Comparison of ENCODE assay signal across 22 cellular contexts in the genomic region with DNA sequence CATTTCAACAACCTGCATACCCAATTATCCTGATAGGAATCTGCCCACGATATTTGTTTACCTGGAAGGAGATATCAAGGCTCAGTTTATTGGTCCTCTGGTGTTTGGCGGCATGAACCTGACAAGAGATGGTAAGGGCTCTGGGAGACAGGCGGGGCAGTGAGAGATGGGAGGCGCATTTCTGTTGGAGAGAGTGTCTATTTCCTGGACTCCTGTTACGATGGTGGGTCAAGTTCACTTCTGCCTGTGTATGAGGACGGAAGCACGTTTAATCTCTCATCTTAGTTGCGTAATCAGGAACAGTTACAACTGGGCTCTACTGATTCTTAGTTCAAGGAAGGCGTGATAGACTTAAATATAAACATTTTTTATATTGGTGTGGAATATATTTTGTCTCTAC.
DNase-seq lines count a peak whose midpoint lies in the region; ATAC-seq and TF ChIP-seq lines count a peak whose summit lies in the region.
"Had no signal": no experiment of that assay in that cellular context is flagged by ENCODE, and none has a peak within 500 bp of the region (broad histone marks: within the 10 kb centered on the region; RNA-seq: fewer than 3 reads in every experiment).

No MANE protein-coding gene starts in this region.

- H3K27me3 ChIP-seq in HL-60 (ENCODE audit: insufficient read depth, poor library complexity, severe bottlenecking) (no peaks in the 10 kb centered on the region), parathyroid adenoma (ENCODE audit: control insufficient read depth, insufficient read depth, low read length) (no peaks in the 10 kb centered on the region)
- H3K27me3 ChIP-seq: MG63, right lobe of liver, transverse colon had no signal

- no peak overlapping the region for H3K9ac ChIP-seq in parathyroid adenoma

- H3K27ac ChIP-seq in HL-60 (replicated peaks) (peak overlapping the region; percentile 43), parathyroid adenoma (peak overlapping the region; percentile 19)
- H3K27ac ChIP-seq: lower lobe of right lung, right lobe of liver, transverse colon had no signal

- TF ChIP-seq CTCF in HL-60 (IDR thresholded peaks at IDR 0.05; ENCODE audit: insufficient read depth, low read length), result no peak
- TF ChIP-seq CTCF in NB4 (IDR thresholded peaks at IDR 0.05; ENCODE audit: low read depth, low read length), result no peak
- TF ChIP-seq CTCF in parathyroid adenoma (IDR thresholded peaks at IDR 0.05), result no peak

- peak overlapping the region; percentile 53 for H2AFZ ChIP-seq in parathyroid adenoma

- no peak for TF ChIP-seq POLR2A in NB4 (IDR thresholded peaks at IDR 0.05; ENCODE audit: extremely low read depth, insufficient read length)

- no peak for ATAC-seq in HG03521 (IDR thresholded peaks at IDR 0.05; ENCODE audit: unreplicated experiment)
- ATAC-seq: effector memory CD8-positive, alpha-beta T cell had no signal

- no peak overlapping the region for H3K4me2 ChIP-seq in parathyroid adenoma (ENCODE audit: low read length)

- no peaks in the 10 kb centered on the region for H3K36me3 ChIP-seq in parathyroid adenoma (ENCODE audit: control insufficient read depth, insufficient read depth, low read length)

- DNase-seq in HL-60 (ENCODE audit: low read depth in 1 of 2, low spot score in 1 of 2) (peak in 1 of 2 experiments; percentile 47), NB4 (ENCODE audit: low read depth) (peak; percentile 78), amniotic epithelial cell (ENCODE audit: low read depth) (peak; percentile 66), iPS-NIHi11 (ENCODE audit: low spot score) (no peak), iPS-NIHi7 (ENCODE audit: extremely low spot score) (no peak)
- DNase-seq: activated CD4-positive, alpha-beta T cell treated with anti-CD3 and anti-CD28 coated beads, Interleukin-2, amount 50 U/mL, for 4 hours; activated naive CD4-positive, alpha-beta T cell treated with anti-CD3 and anti-CD28 coated beads, Interleukin-2, amount 50 U/mL, for 16 hours; activated T-cell treated with anti-CD3 and anti-CD28 coated beads, Interleukin-2, amount 50 U/mL, for 1 hour; Calu3; effector memory CD8-positive, alpha-beta T cell; EL; H7; head of caudate nucleus; lower lobe of right lung; MG63; NCI-H1694 treated with DMSO at 0.1 percent for 48 hours; NCI-H226; right lobe of liver; stimulated activated naive CD4-positive, alpha-beta T cell; transverse colon had no signal

- no peaks in the 10 kb centered on the region for H3K4me1 ChIP-seq in parathyroid adenoma
- H3K4me1 ChIP-seq: lower lobe of right lung, right lobe of liver, transverse colon had no signal

- H3K9me3 ChIP-seq in parathyroid adenoma (ENCODE audit: control insufficient read depth, low read length), result no peaks in the 10 kb centered on the region
- H3K9me3 ChIP-seq: lower lobe of right lung, MG63, right lobe of liver, transverse colon had no signal

- no peak overlapping the region for H3K4me3 ChIP-seq in HL-60 (replicated peaks; ENCODE audit: insufficient read depth, low read length)
- no peak overlapping the region for H3K4me3 ChIP-seq in NB4 (ENCODE audit: low read depth, low read length)
- no peak overlapping the region for H3K4me3 ChIP-seq in parathyroid adenoma (ENCODE audit: low read depth, low read length)
- H3K4me3 ChIP-seq: lower lobe of right lung, MG63, right lobe of liver, transverse colon had no signal

- H3K79me2 ChIP-seq in parathyroid adenoma, result no peaks in the 10 kb centered on the region

Comparison
In these comparisons a context has a peak if more than half of its experiments do, and no peak if none do; other contexts are left out.
1. DNase-seq: peak in NB4 (single experiment) and amniotic epithelial cell (single experiment); none in iPS-NIHi11 (single experiment) and iPS-NIHi7 (single experiment).